In genomic region chr18:49973592-49973991, GRCh38 we compare ENCODE assay signal across 28 cellular contexts.
"Had no signal": no experiment of that assay in that cellular context is flagged by ENCODE, and none has a peak within 500 bp of the region (broad histone marks: within the 10 kb centered on the region; RNA-seq: fewer than 3 reads in every experiment).

No MANE protein-coding gene starts in this region.

- ATAC-seq: activated CD4-positive, CD25-positive, alpha-beta regulatory T cell treated with anti-CD3 and anti-CD28 coated beads, Interleukin-2, amount 50 U/mL, for 24 hours; activated CD8-positive, alpha-beta T cell treated with anti-CD3 and anti-CD28 coated beads for 36 hours; activated T-cell treated with anti-CD3 and anti-CD28 coated beads, Interleukin-2, amount 50 U/mL, for 4 hours; activated T-helper 17 cell treated with anti-CD3 and anti-CD28 coated beads, Interleukin-2, amount 50 U/mL, for 72 hours; body of pancreas; esophagus mucosa; T-cell had no signal

- H3K4me3 ChIP-seq: body of pancreas, colonic mucosa, dorsolateral prefrontal cortex had no signal

- H3K36me3 ChIP-seq: colonic mucosa, WERI-Rb-1 had no signal

- H3K27me3 ChIP-seq: body of pancreas, colonic mucosa, dorsolateral prefrontal cortex had no signal

- DNase-seq: activated B cell treated with CpG ODN at 0.5 μM for 24 hours; activated CD4-positive, alpha-beta T cell treated with anti-CD3 and anti-CD28 coated beads for 48 hours; activated CD4-positive, alpha-beta T cell treated with anti-CD3 and anti-CD28 coated beads, Interleukin-2, amount 50 U/mL, for 1 hour; activated CD4-positive, alpha-beta T cell treated with anti-CD3 and anti-CD28 coated beads, Interleukin-2, amount 50 U/mL, for 48 hours; activated CD8-positive, alpha-beta memory T cell treated with anti-CD3 and anti-CD28 coated beads for 24 hours; activated CD8-positive, alpha-beta T cell treated with anti-CD3 and anti-CD28 coated beads for 36 hours; activated effector memory CD4-positive, alpha-beta T cell treated with Interleukin-2 at 50 U/mL for 16 hours; activated gamma-delta T cell treated with Interleukin-2 at 50 U/mL for 16 hours; activated naive CD4-positive, alpha-beta T cell treated with anti-CD3 and anti-CD28 coated beads, Interleukin-2, amount 50 U/mL, for 16 hours; activated naive CD4-positive, alpha-beta T cell treated with Interleukin-2 at 50 U/mL for 16 hours; activated T-cell treated with anti-CD3 and anti-CD28 coated beads, Interleukin-2, amount 50 U/mL, for 4 hours; amniotic stem cell; anterior cingulate cortex; body of pancreas; central memory CD4-positive, alpha-beta T cell; cerebellar nuclear complex; colonic mucosa; dorsolateral prefrontal cortex; effector memory CD4-positive, alpha-beta T cell; foreskin fibroblast; glutamatergic neuron; SW 1271; T-cell; T-helper 9 cell; WERI-Rb-1 had no signal

- H3K27ac ChIP-seq: body of pancreas, colonic mucosa, dorsolateral prefrontal cortex, WERI-Rb-1 had no signal

- H3K9me3 ChIP-seq: body of pancreas, colonic mucosa had no signal
